30 cellular contexts compared by ENCODE assay signal in the genomic region with DNA sequence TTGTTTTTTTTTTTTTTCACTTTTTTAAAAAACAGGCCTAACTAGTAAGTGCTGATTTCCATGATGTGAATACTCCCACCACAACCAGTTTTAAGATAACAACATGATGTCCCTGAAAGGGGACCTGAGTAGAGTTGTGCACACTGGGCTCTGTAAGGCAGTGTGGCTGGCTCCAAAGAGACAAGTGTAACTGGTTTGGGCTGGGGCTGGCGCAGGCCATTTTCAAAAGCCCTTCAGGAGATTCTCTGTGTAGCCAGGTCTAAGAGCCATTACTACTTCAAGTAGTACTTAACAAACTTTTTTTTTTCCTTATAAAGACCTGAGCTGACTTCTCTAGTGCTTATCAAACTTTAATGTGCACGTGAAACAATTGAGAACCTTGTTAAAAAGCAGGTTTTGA. TPM values are rescaled to one million over a fixed set of nuclear protein-coding genes. Genes with fewer than 3 reads are reported as not detected.
"Had no signal": no experiment of that assay in that cellular context is flagged by ENCODE, and none has a peak within 500 bp of the region (broad histone marks: within the 10 kb centered on the region; RNA-seq: fewer than 3 reads in every experiment).

No MANE protein-coding gene starts in this region.

- DNase-seq: colonic mucosa; effector CD8-positive, alpha-beta T cell; endodermal cell; esophagus squamous epithelium; foreskin melanocyte; glutamatergic neuron; heart right ventricle; hippocampal formation; kidney glomerular epithelial cell; natural killer cell; occipital lobe; ovary; posterior cingulate gyrus; psoas muscle; right cardiac atrium; sigmoid colon; stimulated activated CD4-positive, alpha-beta T cell treated with anti-CD3 and anti-CD28 coated beads, Interleukin-2, amount 100 ng/mL, for 24 hours; stimulated activated CD4-positive, alpha-beta T cell treated with anti-CD3 and anti-CD28 coated beads, Interleukin-4, amount 100 ng/mL, for 24 hours; stimulated activated naive CD4-positive, alpha-beta T cell treated with Interleukin-2 at 50 U/mL for 16 hours; stomach; tibial artery; uterus had no signal

- ATAC-seq: heart right ventricle; natural killer cell; psoas muscle; right cardiac atrium; stimulated activated effector memory CD8-positive, alpha-beta T cell treated with anti-CD3 and anti-CD28 coated beads, Interleukin-12 subunit alpha, Interleukin-12 subunit beta, amount 100 ng/mL, for 72 hours had no signal

- H3K36me3 Mint-ChIP-seq: stimulated activated effector memory CD8-positive, alpha-beta T cell treated with anti-CD3 and anti-CD28 coated beads, Interleukin-12 subunit alpha, Interleukin-12 subunit beta, amount 100 ng/mL, for 72 hours; type B pancreatic cell had no signal

- H3K4me3 ChIP-seq: colonic mucosa, esophagus squamous epithelium, heart right ventricle, ovary, psoas muscle, sigmoid colon, stomach, tibial artery, uterus had no signal

- H3K4me1 ChIP-seq: colonic mucosa, uterus had no signal

- H3K9me3 Mint-ChIP-seq: dendritic cell treated with granulocyte-macrophage colony-stimulating factor and Interleukin-4, amounts not matched to agents 40 ng/mL and 50 ng/mL, for 4 days; endodermal cell; stimulated activated effector memory CD8-positive, alpha-beta T cell treated with anti-CD3 and anti-CD28 coated beads, Interleukin-12 subunit alpha, Interleukin-12 subunit beta, amount 100 ng/mL, for 72 hours; type B pancreatic cell had no signal

- H3K27ac Mint-ChIP-seq: dendritic cell treated with granulocyte-macrophage colony-stimulating factor and Interleukin-4, amounts not matched to agents 40 ng/mL and 50 ng/mL, for 4 days; endodermal cell; natural killer cell; stimulated activated effector memory CD8-positive, alpha-beta T cell treated with anti-CD3 and anti-CD28 coated beads, Interleukin-12 subunit alpha, Interleukin-12 subunit beta, amount 100 ng/mL, for 72 hours; type B pancreatic cell had no signal

- H3K27ac ChIP-seq: colonic mucosa, esophagus squamous epithelium, heart right ventricle, ovary, psoas muscle, sigmoid colon, stomach, tibial artery, uterus had no signal

- H3K27me3 ChIP-seq: ovary had no signal

- H3K36me3 ChIP-seq: colonic mucosa, esophagus squamous epithelium, heart right ventricle, ovary, sigmoid colon, stomach, tibial artery, uterus had no signal

- H3K4me3 Mint-ChIP-seq: dendritic cell treated with granulocyte-macrophage colony-stimulating factor and Interleukin-4, amounts not matched to agents 40 ng/mL and 50 ng/mL, for 4 days; endodermal cell; natural killer cell; stimulated activated effector memory CD8-positive, alpha-beta T cell treated with anti-CD3 and anti-CD28 coated beads, Interleukin-12 subunit alpha, Interleukin-12 subunit beta, amount 100 ng/mL, for 72 hours; type B pancreatic cell had no signal

- H3K4me1 Mint-ChIP-seq: endodermal cell had no signal

- H3K9me3 ChIP-seq: colonic mucosa, esophagus squamous epithelium, heart right ventricle, ovary, psoas muscle, sigmoid colon, stomach, tibial artery, uterus had no signal

RNA-seq across cellular contexts. Expression of a gene that starts 4.3 kb away (rescaled TPM):
- total RNA-seq: chondrocyte, colonic mucosa, epithelial cell of proximal tubule, liver, mesenteric fat pad, mononuclear cell, natural killer cell, occipital lobe, stomach had no signal
- polyA plus RNA-seq: liver had no signal
